Comparison of ENCODE assay signal across 23 cellular contexts in the genomic region with DNA sequence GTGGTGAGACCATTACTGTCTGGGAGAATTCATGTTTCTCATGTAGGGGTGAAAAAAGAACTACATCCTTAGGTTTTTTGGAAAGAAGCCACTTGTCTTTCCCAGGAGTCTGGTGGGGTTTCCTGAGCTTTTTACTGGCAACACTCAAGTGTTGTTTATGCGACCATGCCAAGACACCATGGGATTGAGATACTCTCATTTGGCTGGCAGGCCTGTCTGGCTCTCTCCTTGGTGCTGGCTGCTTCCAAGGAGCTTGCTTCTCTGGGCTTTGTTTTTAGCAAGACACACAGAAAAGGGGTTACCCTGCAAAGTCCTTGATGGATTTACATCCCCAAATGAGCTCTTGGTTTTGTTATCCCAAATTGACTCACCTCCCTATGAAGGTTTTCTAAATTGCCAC.
DNase-seq lines count a peak whose midpoint lies in the region; ATAC-seq and TF ChIP-seq lines count a peak whose summit lies in the region.
"Had no signal": no experiment of that assay in that cellular context is flagged by ENCODE, and none has a peak within 500 bp of the region (broad histone marks: within the 10 kb centered on the region; RNA-seq: fewer than 3 reads in every experiment).

No MANE protein-coding gene starts in this region.

- H3K9me3 ChIP-seq in neural progenitor cell (ENCODE audit: low read depth), result no peaks in the 10 kb centered on the region
- H3K9me3 ChIP-seq: A549 had no signal

- H3K4me3 Mint-ChIP-seq in neural progenitor cell, result no peak overlapping the region
- H3K4me3 Mint-ChIP-seq in effector memory CD8-positive, alpha-beta T cell, result no peak overlapping the region
- H3K4me3 Mint-ChIP-seq: CD4-positive, alpha-beta memory T cell had no signal

- no peak for ATAC-seq in HG03460 (IDR thresholded peaks at IDR 0.05; ENCODE audit: unreplicated experiment)
- ATAC-seq in effector memory CD8-positive, alpha-beta T cell (replicated peaks), result no peak
- ATAC-seq: A549, HCT116, Panc1 had no signal

- H3K27ac ChIP-seq in neural progenitor cell, result no peak overlapping the region
- H3K27ac ChIP-seq: A549, HL-60 had no signal

- H3K9me3 Mint-ChIP-seq in neural progenitor cell, result peaks cover 22% of the 10 kb centered on the region
- peaks cover 4 to 7% of the 10 kb centered on the region in 2 donors for H3K9me3 Mint-ChIP-seq in effector memory CD8-positive, alpha-beta T cell

- DNase-seq in DMS79 (lab: John Stamatoyannopoulos, UW) (peak; percentile 22), H7 (peak; percentile 10), globus pallidus (ENCODE audit: low spot score) (peak; percentile 13), neural progenitor cell (ENCODE audit: low spot score) (peak; percentile 5), GM19240 (ENCODE audit: insufficient read length, low spot score) (no peak)
- no peak for DNase-seq in effector memory CD8-positive, alpha-beta T cell
- DNase-seq: AML-193; Caco-2; CD4-positive, alpha-beta memory T cell; Kasumi-1; MV-4-11; NCI-H1105; NCI-H1436 treated with DMSO at 0.1 percent for 48 hours; NCI-H1930; NCI-H2107; NCI-H526 treated with DMSO at 0.1 percent for 48 hours; SHP77 treated with DMSO at 0.1 percent for 48 hours; SW 1271 had no signal

- no peaks in the 10 kb centered on the region for H4K20me1 ChIP-seq in neural progenitor cell (ENCODE audit: low read depth)

- H3K4me3 ChIP-seq in H7 (ENCODE audit: insufficient read depth, low read depth, low read length), result no peak overlapping the region
- H3K4me3 ChIP-seq in neural progenitor cell, result no peak overlapping the region
- H3K4me3 ChIP-seq: A549 had no signal

- no peak overlapping the region for H2AFZ ChIP-seq in neural progenitor cell (replicated peaks)

- no peak overlapping the region for H3K27ac Mint-ChIP-seq in neural progenitor cell
- no peak overlapping the region for H3K27ac Mint-ChIP-seq in effector memory CD8-positive, alpha-beta T cell
- H3K27ac Mint-ChIP-seq: CD4-positive, alpha-beta memory T cell had no signal

- no peak overlapping the region for H3K9ac ChIP-seq in neural progenitor cell

- H3K4me2 ChIP-seq in neural progenitor cell, result no peak overlapping the region
- H3K4me2 ChIP-seq: A549 had no signal

- H3K4me1 Mint-ChIP-seq in neural progenitor cell, result no peaks in the 10 kb centered on the region
- no peaks in the 10 kb centered on the region for H3K4me1 Mint-ChIP-seq in effector memory CD8-positive, alpha-beta T cell (ENCODE audit: low read depth in 2 of 2)
- H3K4me1 Mint-ChIP-seq: CD4-positive, alpha-beta memory T cell had no signal

- H3K36me3 ChIP-seq in H7 (replicated peaks; ENCODE audit: control insufficient read depth, insufficient read depth, low read length), result no peaks in the 10 kb centered on the region
- H3K36me3 ChIP-seq in neural progenitor cell, result no peaks in the 10 kb centered on the region

- H3K4me1 ChIP-seq in neural progenitor cell, result no peaks in the 10 kb centered on the region
- H3K4me1 ChIP-seq: A549, Caco-2 had no signal

- H3K27me3 Mint-ChIP-seq in neural progenitor cell (ENCODE audit: insufficient read depth, low read depth), result peaks cover 2% of the 10 kb centered on the region
- H3K27me3 Mint-ChIP-seq in effector memory CD8-positive, alpha-beta T cell, result no peaks in the 10 kb centered on the region
- H3K27me3 Mint-ChIP-seq: CD4-positive, alpha-beta memory T cell had no signal

- no peaks in the 10 kb centered on the region for H3K79me2 ChIP-seq in neural progenitor cell (ENCODE audit: low read depth)

- TF ChIP-seq CTCF in neural progenitor cell (IDR thresholded peaks at IDR 0.05), result no peak

- no peaks in the 10 kb centered on the region for H3K36me3 Mint-ChIP-seq in neural progenitor cell
- H3K36me3 Mint-ChIP-seq in effector memory CD8-positive, alpha-beta T cell (ENCODE audit: insufficient read depth), result no peaks in the 10 kb centered on the region
- H3K36me3 Mint-ChIP-seq: CD4-positive, alpha-beta memory T cell had no signal

- H3F3A ChIP-seq in neural progenitor cell (ENCODE audit: low read depth), result no peaks in the 10 kb centered on the region

- H3K27me3 ChIP-seq in H7 (ENCODE audit: control insufficient read depth, insufficient read depth, low read length) (no peaks in the 10 kb centered on the region), neural progenitor cell (no peaks in the 10 kb centered on the region)

Comparison
In these comparisons a context has a peak if more than half of its experiments do, and no peak if none do; other contexts are left out.
1. DNase-seq: peak in DMS79 (single experiment), H7 (single experiment), globus pallidus (single experiment) and neural progenitor cell (single experiment); none in GM19240 (single experiment) and effector memory CD8-positive, alpha-beta T cell (0 of 3).